In genomic region chr3:58630081-58630709, GRCh38 we compare ENCODE assay signal across 9 cellular contexts. TPM values are rescaled to one million over a fixed set of nuclear protein-coding genes. Genes with fewer than 3 reads are reported as not detected.
DNase-seq lines count a peak whose midpoint lies in the region; ATAC-seq lines count a peak whose summit lies in the region.
"Had no signal": no experiment of that assay in that cellular context is flagged by ENCODE, and none has a peak within 500 bp of the region (broad histone marks: within the 10 kb centered on the region; RNA-seq: fewer than 3 reads in every experiment).

No MANE protein-coding gene starts in this region.

- H2BK15ac ChIP-seq in neuronal stem cell (ENCODE audit: low read length), result peak overlapping the region; percentile 90

- no peak overlapping the region for H3K4ac ChIP-seq in neuronal stem cell (ENCODE audit: low read length)

- no peaks in the 10 kb centered on the region for H3K36me3 Mint-ChIP-seq in activated T-cell treated with anti-CD3 and anti-CD28 coated beads, Interleukin-2, amount 50 U/mL, for 72 hours (ENCODE audit: insufficient read depth in 2 of 2)

- H3K4me2 ChIP-seq in neuronal stem cell (ENCODE audit: insufficient read depth, low read length, poor library complexity, severe bottlenecking), result no peak overlapping the region

- peaks cover 0 to 2% of the 10 kb centered on the region in 2 donors for H3K9me3 ChIP-seq in neuronal stem cell (replicated peaks in 1 of 2; ENCODE audit: control insufficient read depth in 2 of 2, insufficient read depth in 1 of 2, low read depth in 1 of 2, low read length in 2 of 2)

- H2AFZ ChIP-seq in neuronal stem cell (ENCODE audit: low read length), result no peak overlapping the region

- no peak overlapping the region for H4K91ac ChIP-seq in neuronal stem cell (ENCODE audit: low read depth, low read length, poor library complexity)

- H3K27ac ChIP-seq in neuronal stem cell (replicated peaks; ENCODE audit: low read length), result no peak overlapping the region

- peak overlapping the region; percentile 39 for H2BK5ac ChIP-seq in neuronal stem cell (ENCODE audit: low read length)

- no peaks in the 10 kb centered on the region for H3K79me1 ChIP-seq in neuronal stem cell (ENCODE audit: low read depth, low read length)

- H3K4me3 Mint-ChIP-seq in activated T-cell treated with anti-CD3 and anti-CD28 coated beads, Interleukin-2, amount 50 U/mL, for 72 hours, result no peak overlapping the region

- H3K18ac ChIP-seq in neuronal stem cell (ENCODE audit: low read length), result peak overlapping the region; percentile 0

- WGBS in neuronal stem cell (ENCODE audit: extremely low coverage in 2 of 2, insufficient read length in 2 of 2, insufficient replicate concordance in 1 of 2), 2 donors, result no CpG with 5 or more reads among the region's 9 CpGs

- no peaks in the 10 kb centered on the region for H3K4me1 Mint-ChIP-seq in activated T-cell treated with anti-CD3 and anti-CD28 coated beads, Interleukin-2, amount 50 U/mL, for 72 hours (ENCODE audit: low read depth)

- no peak overlapping the region for H3K4me3 ChIP-seq in neuronal stem cell (ENCODE audit: low read length in 2 of 2)

- peak overlapping the region; percentile 73 for H2BK120ac ChIP-seq in neuronal stem cell (ENCODE audit: low read depth, low read length)

- no peak overlapping the region for H3K9ac ChIP-seq in neuronal stem cell (ENCODE audit: low read depth, low read length, poor library complexity)

- peaks cover 6% of the 10 kb centered on the region for H3K27me3 Mint-ChIP-seq in activated T-cell treated with anti-CD3 and anti-CD28 coated beads, Interleukin-2, amount 50 U/mL, for 72 hours (ENCODE audit: low read depth)

- ATAC-seq in HG02759 (IDR thresholded peaks at IDR 0.05; ENCODE audit: unreplicated experiment), result peak; percentile 61
- ATAC-seq in activated T-cell treated with anti-CD3 and anti-CD28 coated beads, Interleukin-2, amount 50 U/mL, for 72 hours (replicated peaks in 1 of 2), result peak; percentile 68 to 69
- ATAC-seq in HG02852 (IDR thresholded peaks at IDR 0.05; ENCODE audit: unreplicated experiment), result no peak

- no peak overlapping the region for H3K23ac ChIP-seq in neuronal stem cell (ENCODE audit: low read depth, low read length, poor library complexity)

- H3K36me3 ChIP-seq in neuronal stem cell (replicated peaks in 1 of 2; ENCODE audit: control insufficient read depth in 2 of 2, insufficient read depth in 2 of 2, low read length in 2 of 2), result no peaks in the 10 kb centered on the region

- no peaks in the 10 kb centered on the region for H3K9me3 Mint-ChIP-seq in activated T-cell treated with anti-CD3 and anti-CD28 coated beads, Interleukin-2, amount 50 U/mL, for 72 hours

- no peak overlapping the region for H4K8ac ChIP-seq in neuronal stem cell (ENCODE audit: low read depth, low read length)

- no peak overlapping the region for H3K14ac ChIP-seq in neuronal stem cell (ENCODE audit: low read length)

- DNase-seq in COLO668 (lab: John Stamatoyannopoulos, UW; ENCODE audit: unreplicated experiment) (peak; percentile 44), OCI-M1 (lab: John Stamatoyannopoulos, UW) (peak; percentile 79), fibroblast of the conjunctiva (ENCODE audit: low read depth) (peak; percentile 75), neuronal stem cell (ENCODE audit: low spot score) (peak; percentile 71), superior temporal gyrus (ENCODE audit: extremely low spot score) (peak; percentile 85)
- DNase-seq in activated T-cell treated with anti-CD3 and anti-CD28 coated beads, Interleukin-2, amount 50 U/mL, for 72 hours, result peak; percentile 70 to 75

- H3K4me1 ChIP-seq in neuronal stem cell (ENCODE audit: control insufficient read depth in 2 of 2, insufficient read depth in 1 of 2, low read depth in 1 of 2, low read length in 2 of 2), result peaks cover 16 to 23% of the 10 kb centered on the region in 2 donors

- H2BK12ac ChIP-seq in neuronal stem cell (ENCODE audit: low read length), result no peak overlapping the region

- peak overlapping the region; percentile 96 for H2AK5ac ChIP-seq in neuronal stem cell (ENCODE audit: low read depth, low read length)

- no peaks in the 10 kb centered on the region for H3K27me3 ChIP-seq in neuronal stem cell (ENCODE audit: control insufficient read depth in 3 of 3, insufficient read depth in 3 of 3, low read depth in 1 of 3, low read length in 3 of 3)

- no peak overlapping the region for H3K27ac Mint-ChIP-seq in activated T-cell treated with anti-CD3 and anti-CD28 coated beads, Interleukin-2, amount 50 U/mL, for 72 hours

RNA-seq across cellular contexts. Expression of gene FAM3D, which starts 36.4 kb away (rescaled TPM):
- not detected for total RNA-seq in activated T-cell treated with anti-CD3 and anti-CD28 coated beads, Interleukin-2, amount 50 U/mL, for 72 hours
- 0.08 TPM for polyA plus RNA-seq in neuronal stem cell (2013, experiment 1 of 2)
- 0.08 TPM for polyA plus RNA-seq in neuronal stem cell (2013, experiment 2 of 2)
- total RNA-seq: T-helper 2 cell treated with Interferon-gamma antibody and Interleukin-4, amounts not matched to agents 100 ng/mL and 5 ng/mL, for 36 hours had no signal

RNA-seq across cellular contexts. Expression of gene FAM107A, which starts 53.0 kb away (rescaled TPM):
- not detected for total RNA-seq in activated T-cell treated with anti-CD3 and anti-CD28 coated beads, Interleukin-2, amount 50 U/mL, for 72 hours
- 2.1 TPM for polyA plus RNA-seq in neuronal stem cell (2013, experiment 1 of 2)
- 2.0 TPM for polyA plus RNA-seq in neuronal stem cell (2013, experiment 2 of 2)
- total RNA-seq: T-helper 2 cell treated with Interferon-gamma antibody and Interleukin-4, amounts not matched to agents 100 ng/mL and 5 ng/mL, for 36 hours had no signal
